ENCODE assay signal across 22 cellular contexts in genomic region chr4:153399358-153399757, GRCh38.
"Had no signal": no experiment of that assay in that cellular context is flagged by ENCODE, and none has a peak within 500 bp of the region (broad histone marks: within the 10 kb centered on the region; RNA-seq: fewer than 3 reads in every experiment).

No MANE protein-coding gene starts in this region.

- H3K27ac Mint-ChIP-seq: activated CD8-positive, alpha-beta T cell treated with anti-CD3 and anti-CD28 coated beads, Interleukin-2, amount 10 ng/mL, durations not matched to agents 7 days and 5 days; activated naive CD4-positive, alpha-beta T cell treated with anti-CD3 and anti-CD28 coated beads, Interleukin-2, amount 50 U/mL, for 24 hours; activated T-helper 1 cell treated with anti-CD3 and anti-CD28 coated beads, Interleukin-12 subunit alpha, Interleukin-12 subunit beta, Interleukin-2, Interleukin-4 antibody, amounts not matched to agents 30 ng/mL and 10 ng/mL and 1 ng/mL, durations not matched to agents 14 hours and 24 hours and 36 hours; immature natural killer cell; memory B cell had no signal

- H3K4me1 ChIP-seq: foreskin keratinocyte, left ventricle myocardium inferior, parathyroid adenoma, tibial nerve had no signal

- H3K4me3 Mint-ChIP-seq: activated CD8-positive, alpha-beta T cell treated with anti-CD3 and anti-CD28 coated beads, Interleukin-2, amount 10 ng/mL, durations not matched to agents 7 days and 5 days; activated naive CD4-positive, alpha-beta T cell treated with anti-CD3 and anti-CD28 coated beads, Interleukin-2, amount 50 U/mL, for 24 hours; activated T-helper 1 cell treated with anti-CD3 and anti-CD28 coated beads, Interleukin-12 subunit alpha, Interleukin-12 subunit beta, Interleukin-2, Interleukin-4 antibody, amounts not matched to agents 30 ng/mL and 10 ng/mL and 1 ng/mL, durations not matched to agents 14 hours and 24 hours and 36 hours; immature natural killer cell; memory B cell had no signal

- H3K27me3 Mint-ChIP-seq: activated naive CD4-positive, alpha-beta T cell treated with anti-CD3 and anti-CD28 coated beads, Interleukin-2, amount 50 U/mL, for 24 hours; memory B cell had no signal

- H3K9me3 Mint-ChIP-seq: activated naive CD4-positive, alpha-beta T cell treated with anti-CD3 and anti-CD28 coated beads, Interleukin-2, amount 50 U/mL, for 24 hours; activated T-helper 1 cell treated with anti-CD3 and anti-CD28 coated beads, Interleukin-12 subunit alpha, Interleukin-12 subunit beta, Interleukin-2, Interleukin-4 antibody, amounts not matched to agents 30 ng/mL and 10 ng/mL and 1 ng/mL, durations not matched to agents 14 hours and 24 hours and 36 hours; immature natural killer cell; memory B cell had no signal

- H3K4me1 Mint-ChIP-seq: immature natural killer cell had no signal

- H3K9me3 ChIP-seq: left ventricle myocardium inferior, tibial nerve had no signal

- DNase-seq: activated CD4-positive, alpha-beta T cell treated with anti-CD3 and anti-CD28 coated beads, Interleukin-2, amount 50 U/mL, for 1 hour; activated CD8-positive, alpha-beta T cell treated with anti-CD3 and anti-CD28 coated beads, Interleukin-2, amount 10 ng/mL, durations not matched to agents 7 days and 5 days; activated gamma-delta T cell; central memory CD4-positive, alpha-beta T cell; dermis blood vessel endothelial cell; effector CD8-positive, alpha-beta T cell; erythroblast; immature natural killer cell; kidney glomerular epithelial cell; left ventricle myocardium inferior; nucleus accumbens; right cardiac atrium; stimulated activated CD4-positive, alpha-beta T cell treated with anti-CD3 and anti-CD28 coated beads, Interleukin-4, amount 100 ng/mL, for 24 hours; stimulated activated naive CD4-positive, alpha-beta T cell treated with Interleukin-2 at 50 U/mL for 16 hours; SW 1271; T-helper 2 cell had no signal

- ATAC-seq: activated CD8-positive, alpha-beta T cell treated with anti-CD3 and anti-CD28 coated beads, Interleukin-2, amount 10 ng/mL, durations not matched to agents 7 days and 5 days; right cardiac atrium had no signal

- H3K27me3 ChIP-seq: foreskin keratinocyte, tibial nerve had no signal

- H3K79me2 ChIP-seq: parathyroid adenoma had no signal

- H2AFZ ChIP-seq: parathyroid adenoma had no signal

- H3K27ac ChIP-seq: foreskin keratinocyte, left ventricle myocardium inferior, parathyroid adenoma, tibial nerve had no signal

- H3K36me3 ChIP-seq: left ventricle myocardium inferior, tibial nerve had no signal

- H3K4me3 ChIP-seq: left ventricle myocardium inferior, tibial nerve had no signal

- H3K36me3 Mint-ChIP-seq: activated naive CD4-positive, alpha-beta T cell treated with anti-CD3 and anti-CD28 coated beads, Interleukin-2, amount 50 U/mL, for 24 hours; memory B cell had no signal
